ENCODE assay signal across 1 cellular context in the genomic region with DNA sequence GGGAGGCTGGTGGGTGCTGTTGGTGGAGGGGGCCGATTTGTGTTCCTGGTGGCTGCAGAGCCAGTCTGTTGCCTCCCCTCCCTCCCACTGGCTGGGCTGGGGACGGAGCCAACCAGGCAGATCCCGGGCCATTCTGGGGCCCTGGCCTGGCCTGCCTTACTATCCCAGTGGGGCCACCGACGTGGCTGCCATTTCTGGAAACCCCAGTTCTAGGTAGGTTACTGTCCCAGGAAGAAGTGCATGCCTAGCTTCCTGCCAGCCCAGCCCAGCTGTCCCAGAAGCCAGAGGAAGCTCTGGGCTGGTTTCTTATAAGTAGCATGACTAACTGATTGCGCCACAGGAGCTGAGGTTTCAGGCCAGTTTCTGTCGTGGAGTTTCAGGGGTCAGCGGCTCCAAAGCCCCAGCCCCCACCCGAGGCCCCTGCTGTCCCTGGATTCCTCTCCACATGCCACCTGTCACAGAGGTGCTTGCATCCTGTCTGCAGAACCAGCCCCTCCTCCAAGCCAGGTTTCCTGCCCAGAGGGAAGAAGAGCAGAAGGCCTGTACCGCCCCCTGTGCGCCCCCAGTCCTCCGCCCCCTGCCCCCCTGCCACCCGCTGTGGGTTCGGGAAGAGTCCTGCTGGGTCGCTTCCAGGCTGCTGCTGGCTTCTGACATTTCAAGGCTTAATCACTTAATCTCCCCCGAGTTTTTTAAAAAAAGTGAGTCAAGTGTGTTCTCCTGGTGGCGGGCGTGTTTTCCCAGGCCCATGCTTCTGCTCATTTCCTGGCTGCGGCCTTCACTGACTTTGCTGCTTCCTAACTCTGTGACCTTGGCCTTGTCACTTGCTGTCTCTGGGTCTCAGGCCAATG.
TF ChIP-seq lines count a peak whose summit lies in the region.

No MANE protein-coding gene starts in this region.

TF ChIP-seq in HepG2, 621 proteins besides CTCF, POLR2A, EP300 and RAD21 (continued from another document and continues in another):
- TF ChIP-seq, protein P1, sequence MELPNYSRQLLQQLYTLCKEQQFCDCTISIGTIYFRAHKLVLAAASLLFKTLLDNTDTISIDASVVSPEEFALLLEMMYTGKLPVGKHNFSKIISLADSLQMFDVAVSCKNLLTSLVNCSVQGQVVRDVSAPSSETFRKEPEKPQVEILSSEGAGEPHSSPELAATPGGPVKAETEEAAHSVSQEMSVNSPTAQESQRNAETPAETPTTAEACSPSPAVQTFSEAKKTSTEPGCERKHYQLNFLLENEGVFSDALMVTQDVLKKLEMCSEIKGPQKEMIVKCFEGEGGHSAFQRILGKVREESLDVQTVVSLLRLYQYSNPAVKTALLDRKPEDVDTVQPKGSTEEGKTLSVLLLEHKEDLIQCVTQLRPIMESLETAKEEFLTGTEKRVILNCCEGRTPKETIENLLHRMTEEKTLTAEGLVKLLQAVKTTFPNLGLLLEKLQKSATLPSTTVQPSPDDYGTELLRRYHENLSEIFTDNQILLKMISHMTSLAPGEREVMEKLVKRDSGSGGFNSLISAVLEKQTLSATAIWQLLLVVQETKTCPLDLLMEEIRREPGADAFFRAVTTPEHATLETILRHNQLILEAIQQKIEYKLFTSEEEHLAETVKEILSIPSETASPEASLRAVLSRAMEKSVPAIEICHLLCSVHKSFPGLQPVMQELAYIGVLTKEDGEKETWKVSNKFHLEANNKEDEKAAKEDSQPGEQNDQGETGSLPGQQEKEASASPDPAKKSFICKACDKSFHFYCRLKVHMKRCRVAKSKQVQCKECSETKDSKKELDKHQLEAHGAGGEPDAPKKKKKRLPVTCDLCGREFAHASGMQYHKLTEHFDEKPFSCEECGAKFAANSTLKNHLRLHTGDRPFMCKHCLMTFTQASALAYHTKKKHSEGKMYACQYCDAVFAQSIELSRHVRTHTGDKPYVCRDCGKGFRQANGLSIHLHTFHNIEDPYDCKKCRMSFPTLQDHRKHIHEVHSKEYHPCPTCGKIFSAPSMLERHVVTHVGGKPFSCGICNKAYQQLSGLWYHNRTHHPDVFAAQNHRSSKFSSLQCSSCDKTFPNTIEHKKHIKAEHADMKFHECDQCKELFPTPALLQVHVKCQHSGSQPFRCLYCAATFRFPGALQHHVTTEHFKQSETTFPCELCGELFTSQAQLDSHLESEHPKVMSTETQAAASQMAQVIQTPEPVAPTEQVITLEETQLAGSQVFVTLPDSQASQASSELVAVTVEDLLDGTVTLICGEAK (IDR thresholded peaks at IDR 0.05), result no peak
- TF ChIP-seq, protein P1 (CRISPR knock-in tag; IDR thresholded peaks at IDR 0.05), result no peak
- TF ChIP-seq IRX3 (CRISPR knock-in tag; IDR thresholded peaks at IDR 0.05; ENCODE audit: borderline replicate concordance, low read depth), result no peak
- no peak for TF ChIP-seq SCMH1 (CRISPR knock-in tag; IDR thresholded peaks at IDR 0.05; ENCODE audit: borderline replicate concordance)
- TF ChIP-seq BORCS8-MEF2B (CRISPR knock-in tag; IDR thresholded peaks at IDR 0.05), result no peak
- TF ChIP-seq RFXANK (CRISPR knock-in tag; IDR thresholded peaks at IDR 0.05), result no peak
- no peak for TF ChIP-seq ZNF251 (CRISPR knock-in tag; IDR thresholded peaks at IDR 0.05)
- TF ChIP-seq, protein P2, sequence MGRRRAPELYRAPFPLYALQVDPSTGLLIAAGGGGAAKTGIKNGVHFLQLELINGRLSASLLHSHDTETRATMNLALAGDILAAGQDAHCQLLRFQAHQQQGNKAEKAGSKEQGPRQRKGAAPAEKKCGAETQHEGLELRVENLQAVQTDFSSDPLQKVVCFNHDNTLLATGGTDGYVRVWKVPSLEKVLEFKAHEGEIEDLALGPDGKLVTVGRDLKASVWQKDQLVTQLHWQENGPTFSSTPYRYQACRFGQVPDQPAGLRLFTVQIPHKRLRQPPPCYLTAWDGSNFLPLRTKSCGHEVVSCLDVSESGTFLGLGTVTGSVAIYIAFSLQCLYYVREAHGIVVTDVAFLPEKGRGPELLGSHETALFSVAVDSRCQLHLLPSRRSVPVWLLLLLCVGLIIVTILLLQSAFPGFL (CRISPR knock-in tag; IDR thresholded peaks at IDR 0.05), result no peak
- 0 out of 2 replicates have a peak, but pooled peaks have one; percentile 24 for TF ChIP-seq ZNF317 (CRISPR knock-in tag; IDR thresholded peaks at IDR 0.05)
- peak; percentile 57; the same call in 1 of the 2 replicates for TF ChIP-seq MXD4 (CRISPR knock-in tag; IDR thresholded peaks at IDR 0.05)
- TF ChIP-seq ZNF468 (CRISPR knock-in tag; IDR thresholded peaks at IDR 0.05), result no peak
- TF ChIP-seq, protein P3, sequence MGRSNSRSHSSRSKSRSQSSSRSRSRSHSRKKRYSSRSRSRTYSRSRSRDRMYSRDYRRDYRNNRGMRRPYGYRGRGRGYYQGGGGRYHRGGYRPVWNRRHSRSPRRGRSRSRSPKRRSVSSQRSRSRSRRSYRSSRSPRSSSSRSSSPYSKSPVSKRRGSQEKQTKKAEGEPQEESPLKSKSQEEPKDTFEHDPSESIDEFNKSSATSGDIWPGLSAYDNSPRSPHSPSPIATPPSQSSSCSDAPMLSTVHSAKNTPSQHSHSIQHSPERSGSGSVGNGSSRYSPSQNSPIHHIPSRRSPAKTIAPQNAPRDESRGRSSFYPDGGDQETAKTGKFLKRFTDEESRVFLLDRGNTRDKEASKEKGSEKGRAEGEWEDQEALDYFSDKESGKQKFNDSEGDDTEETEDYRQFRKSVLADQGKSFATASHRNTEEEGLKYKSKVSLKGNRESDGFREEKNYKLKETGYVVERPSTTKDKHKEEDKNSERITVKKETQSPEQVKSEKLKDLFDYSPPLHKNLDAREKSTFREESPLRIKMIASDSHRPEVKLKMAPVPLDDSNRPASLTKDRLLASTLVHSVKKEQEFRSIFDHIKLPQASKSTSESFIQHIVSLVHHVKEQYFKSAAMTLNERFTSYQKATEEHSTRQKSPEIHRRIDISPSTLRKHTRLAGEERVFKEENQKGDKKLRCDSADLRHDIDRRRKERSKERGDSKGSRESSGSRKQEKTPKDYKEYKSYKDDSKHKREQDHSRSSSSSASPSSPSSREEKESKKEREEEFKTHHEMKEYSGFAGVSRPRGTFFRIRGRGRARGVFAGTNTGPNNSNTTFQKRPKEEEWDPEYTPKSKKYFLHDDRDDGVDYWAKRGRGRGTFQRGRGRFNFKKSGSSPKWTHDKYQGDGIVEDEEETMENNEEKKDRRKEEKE (IDR thresholded peaks at IDR 0.05), result no peak
- TF ChIP-seq RBFOX2 (IDR thresholded peaks at IDR 0.05; ENCODE audit: low read depth, low read length), result no peak
- TF ChIP-seq, protein P4, sequence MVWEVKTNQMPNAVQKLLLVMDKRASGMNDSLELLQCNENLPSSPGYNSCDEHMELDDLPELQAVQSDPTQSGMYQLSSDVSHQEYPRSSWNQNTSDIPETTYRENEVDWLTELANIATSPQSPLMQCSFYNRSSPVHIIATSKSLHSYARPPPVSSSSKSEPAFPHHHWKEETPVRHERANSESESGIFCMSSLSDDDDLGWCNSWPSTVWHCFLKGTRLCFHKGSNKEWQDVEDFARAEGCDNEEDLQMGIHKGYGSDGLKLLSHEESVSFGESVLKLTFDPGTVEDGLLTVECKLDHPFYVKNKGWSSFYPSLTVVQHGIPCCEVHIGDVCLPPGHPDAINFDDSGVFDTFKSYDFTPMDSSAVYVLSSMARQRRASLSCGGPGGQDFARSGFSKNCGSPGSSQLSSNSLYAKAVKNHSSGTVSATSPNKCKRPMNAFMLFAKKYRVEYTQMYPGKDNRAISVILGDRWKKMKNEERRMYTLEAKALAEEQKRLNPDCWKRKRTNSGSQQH (CRISPR knock-in tag; IDR thresholded peaks at IDR 0.05; ENCODE audit: low read depth), result no peak
- peak; percentile 15 for TF ChIP-seq HNRNPH1 (optimal IDR thresholded peaks at IDR 0.05; ENCODE audit: low read depth, low read length)
- TF ChIP-seq ZNF205 (CRISPR knock-in tag; IDR thresholded peaks at IDR 0.05), result no peak
- no peak for TF ChIP-seq CBX1 (IDR thresholded peaks at IDR 0.05; ENCODE audit: low read depth)
- 0 out of 2 replicates have a peak, but pooled peaks have one; percentile 6 for TF ChIP-seq MEIS2 (CRISPR knock-in tag; IDR thresholded peaks at IDR 0.05)
- TF ChIP-seq ZNF782 (CRISPR knock-in tag; IDR thresholded peaks at IDR 0.05; ENCODE audit: borderline replicate concordance), result 0 out of 2 replicates have a peak, but pooled peaks have one; percentile 34
- TF ChIP-seq, protein P5, sequence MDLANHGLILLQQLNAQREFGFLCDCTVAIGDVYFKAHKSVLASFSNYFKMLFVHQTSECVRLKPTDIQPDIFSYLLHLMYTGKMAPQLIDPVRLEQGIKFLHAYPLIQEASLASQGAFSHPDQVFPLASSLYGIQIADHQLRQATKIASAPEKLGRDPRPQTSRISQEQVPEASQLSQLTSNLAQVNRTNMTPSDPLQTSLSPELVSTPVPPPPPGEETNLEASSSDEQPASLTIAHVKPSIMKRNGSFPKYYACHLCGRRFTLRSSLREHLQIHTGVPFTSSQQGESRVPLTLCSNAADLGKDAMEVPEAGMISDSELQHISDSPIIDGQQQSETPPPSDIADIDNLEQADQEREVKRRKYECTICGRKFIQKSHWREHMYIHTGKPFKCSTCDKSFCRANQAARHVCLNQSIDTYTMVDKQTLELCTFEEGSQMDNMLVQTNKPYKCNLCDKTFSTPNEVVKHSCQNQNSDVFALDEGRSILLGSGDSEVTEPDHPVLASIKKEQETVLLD (CRISPR knock-in tag; IDR thresholded peaks at IDR 0.05; ENCODE audit: low read depth), result no peak
- TF ChIP-seq RXRB (CRISPR knock-in tag; IDR thresholded peaks at IDR 0.05; ENCODE audit: borderline replicate concordance), result peak; percentile 39; the same call in 1 of the 2 replicates
- TF ChIP-seq, protein P6, sequence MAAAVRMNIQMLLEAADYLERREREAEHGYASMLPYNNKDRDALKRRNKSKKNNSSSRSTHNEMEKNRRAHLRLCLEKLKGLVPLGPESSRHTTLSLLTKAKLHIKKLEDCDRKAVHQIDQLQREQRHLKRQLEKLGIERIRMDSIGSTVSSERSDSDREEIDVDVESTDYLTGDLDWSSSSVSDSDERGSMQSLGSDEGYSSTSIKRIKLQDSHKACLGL (CRISPR knock-in tag; IDR thresholded peaks at IDR 0.05), result 0 out of 2 replicates have a peak, but pooled peaks have one; percentile 18
- TF ChIP-seq ZNF703 (CRISPR knock-in tag; IDR thresholded peaks at IDR 0.05; ENCODE audit: borderline replicate concordance), result no peak
- 0 out of 2 replicates have a peak, but pooled peaks have one; percentile 11 for TF ChIP-seq FOXA3 (CRISPR knock-in tag; IDR thresholded peaks at IDR 0.05)
- TF ChIP-seq, protein P7, sequence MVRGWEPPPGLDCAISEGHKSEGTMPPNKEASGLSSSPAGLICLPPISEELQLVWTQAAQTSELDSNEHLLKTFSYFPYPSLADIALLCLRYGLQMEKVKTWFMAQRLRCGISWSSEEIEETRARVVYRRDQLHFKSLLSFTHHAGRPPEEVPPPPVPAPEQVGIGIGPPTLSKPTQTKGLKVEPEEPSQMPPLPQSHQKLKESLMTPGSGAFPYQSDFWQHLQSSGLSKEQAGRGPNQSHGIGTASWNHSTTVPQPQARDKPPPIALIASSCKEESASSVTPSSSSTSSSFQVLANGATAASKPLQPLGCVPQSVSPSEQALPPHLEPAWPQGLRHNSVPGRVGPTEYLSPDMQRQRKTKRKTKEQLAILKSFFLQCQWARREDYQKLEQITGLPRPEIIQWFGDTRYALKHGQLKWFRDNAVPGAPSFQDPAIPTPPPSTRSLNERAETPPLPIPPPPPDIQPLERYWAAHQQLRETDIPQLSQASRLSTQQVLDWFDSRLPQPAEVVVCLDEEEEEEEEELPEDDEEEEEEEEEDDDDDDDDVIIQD (CRISPR knock-in tag; IDR thresholded peaks at IDR 0.05; ENCODE audit: low read depth), result no peak
- TF ChIP-seq GZF1 (CRISPR knock-in tag; IDR thresholded peaks at IDR 0.05), result no peak
- TF ChIP-seq MTF1 (CRISPR knock-in tag; IDR thresholded peaks at IDR 0.05), result no peak
- no peak for TF ChIP-seq MTF2 (CRISPR knock-in tag; IDR thresholded peaks at IDR 0.05; ENCODE audit: borderline replicate concordance)
- TF ChIP-seq, protein P8, sequence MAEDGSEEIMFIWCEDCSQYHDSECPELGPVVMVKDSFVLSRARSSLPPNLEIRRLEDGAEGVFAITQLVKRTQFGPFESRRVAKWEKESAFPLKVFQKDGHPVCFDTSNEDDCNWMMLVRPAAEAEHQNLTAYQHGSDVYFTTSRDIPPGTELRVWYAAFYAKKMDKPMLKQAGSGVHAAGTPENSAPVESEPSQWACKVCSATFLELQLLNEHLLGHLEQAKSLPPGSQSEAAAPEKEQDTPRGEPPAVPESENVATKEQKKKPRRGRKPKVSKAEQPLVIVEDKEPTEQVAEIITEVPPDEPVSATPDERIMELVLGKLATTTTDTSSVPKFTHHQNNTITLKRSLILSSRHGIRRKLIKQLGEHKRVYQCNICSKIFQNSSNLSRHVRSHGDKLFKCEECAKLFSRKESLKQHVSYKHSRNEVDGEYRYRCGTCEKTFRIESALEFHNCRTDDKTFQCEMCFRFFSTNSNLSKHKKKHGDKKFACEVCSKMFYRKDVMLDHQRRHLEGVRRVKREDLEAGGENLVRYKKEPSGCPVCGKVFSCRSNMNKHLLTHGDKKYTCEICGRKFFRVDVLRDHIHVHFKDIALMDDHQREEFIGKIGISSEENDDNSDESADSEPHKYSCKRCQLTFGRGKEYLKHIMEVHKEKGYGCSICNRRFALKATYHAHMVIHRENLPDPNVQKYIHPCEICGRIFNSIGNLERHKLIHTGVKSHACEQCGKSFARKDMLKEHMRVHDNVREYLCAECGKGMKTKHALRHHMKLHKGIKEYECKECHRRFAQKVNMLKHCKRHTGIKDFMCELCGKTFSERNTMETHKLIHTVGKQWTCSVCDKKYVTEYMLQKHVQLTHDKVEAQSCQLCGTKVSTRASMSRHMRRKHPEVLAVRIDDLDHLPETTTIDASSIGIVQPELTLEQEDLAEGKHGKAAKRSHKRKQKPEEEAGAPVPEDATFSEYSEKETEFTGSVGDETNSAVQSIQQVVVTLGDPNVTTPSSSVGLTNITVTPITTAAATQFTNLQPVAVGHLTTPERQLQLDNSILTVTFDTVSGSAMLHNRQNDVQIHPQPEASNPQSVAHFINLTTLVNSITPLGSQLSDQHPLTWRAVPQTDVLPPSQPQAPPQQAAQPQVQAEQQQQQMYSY (CRISPR knock-in tag; IDR thresholded peaks at IDR 0.05), result no peak
